Comparison of ENCODE assay signal across 9 cellular contexts in the genomic region with DNA sequence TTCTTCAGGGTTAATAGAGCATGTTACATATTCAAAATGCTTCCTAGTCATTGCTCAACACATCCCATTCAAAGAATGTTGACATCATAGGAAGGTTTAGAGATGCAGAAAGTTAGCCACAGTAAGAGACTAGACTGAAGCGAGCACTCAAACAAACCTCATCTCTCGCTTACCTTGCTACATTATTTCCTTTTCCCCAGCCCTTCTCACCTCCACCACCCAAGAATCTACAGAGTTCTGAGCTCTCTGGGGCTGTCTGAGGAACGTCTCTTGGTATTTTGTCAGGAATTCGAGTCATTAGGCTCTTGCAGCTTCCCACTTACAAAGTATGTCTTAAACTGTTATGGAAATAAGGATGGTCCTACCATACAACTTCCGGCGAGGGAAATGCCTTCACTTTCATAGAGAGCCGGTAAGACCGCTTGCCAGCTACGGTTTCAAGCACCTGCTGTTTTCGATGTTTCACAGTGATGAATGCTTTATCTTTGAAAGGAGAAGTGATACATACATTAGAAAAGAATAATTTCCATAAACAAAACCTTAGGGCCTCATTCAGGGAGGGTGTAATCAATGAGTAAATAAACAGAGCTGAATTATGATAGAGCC.
DNase-seq lines count a peak whose midpoint lies in the region; ATAC-seq and TF ChIP-seq lines count a peak whose summit lies in the region.
"Had no signal": no experiment of that assay in that cellular context is flagged by ENCODE, and none has a peak within 500 bp of the region (broad histone marks: within the 10 kb centered on the region; RNA-seq: fewer than 3 reads in every experiment).

No MANE protein-coding gene starts in this region.

- H3K27ac ChIP-seq in neuronal stem cell (replicated peaks; ENCODE audit: low read length) (no peak overlapping the region), left ventricle myocardium inferior (replicated peaks) (no peak overlapping the region), suprapubic skin (no peak overlapping the region)

- intact Hi-C loops in left ventricle myocardium inferior (cut with micrococcal nuclease) = no loop called here

- H3K27me3 ChIP-seq in neuronal stem cell (ENCODE audit: control insufficient read depth in 3 of 3, insufficient read depth in 3 of 3, low read depth in 1 of 3, low read length in 3 of 3) = no peaks in the 10 kb centered on the region
- no peaks in the 10 kb centered on the region for H3K27me3 ChIP-seq in left ventricle myocardium inferior (ENCODE audit: low read depth)
- H3K27me3 ChIP-seq in suprapubic skin = peaks cover 17% of the 10 kb centered on the region

- H2AFZ ChIP-seq in neuronal stem cell (ENCODE audit: low read length) = peak overlapping the region; percentile 77

- H3K4me2 ChIP-seq in neuronal stem cell (ENCODE audit: insufficient read depth, low read length, poor library complexity, severe bottlenecking) = no peak overlapping the region

- no peak overlapping the region for H4K91ac ChIP-seq in neuronal stem cell (ENCODE audit: low read depth, low read length, poor library complexity)

- TF ChIP-seq POLR2A in GM19099 (IDR thresholded peaks at IDR 0.05; ENCODE audit: extremely low read depth, insufficient read length, low read depth) (peak; percentile 43), suprapubic skin (IDR thresholded peaks at IDR 0.05) (no peak)

- no peak overlapping the region for H3K9ac ChIP-seq in neuronal stem cell (ENCODE audit: low read depth, low read length, poor library complexity)

- H3K9me3 ChIP-seq in neuronal stem cell (replicated peaks in 1 of 2; ENCODE audit: control insufficient read depth in 2 of 2, insufficient read depth in 1 of 2, low read depth in 1 of 2, low read length in 2 of 2) (no peaks in the 10 kb centered on the region), left ventricle myocardium inferior (replicated peaks) (no peaks in the 10 kb centered on the region), suprapubic skin (no peaks in the 10 kb centered on the region)

- no peak overlapping the region for H3K4me3 ChIP-seq in neuronal stem cell (ENCODE audit: low read length in 2 of 2)
- H3K4me3 ChIP-seq in left ventricle myocardium inferior = no peak overlapping the region
- H3K4me3 ChIP-seq in suprapubic skin = no peak overlapping the region

- TF ChIP-seq CTCF in left ventricle myocardium inferior (IDR thresholded peaks at IDR 0.05; ENCODE audit: borderline replicate concordance) (no peak), suprapubic skin (IDR thresholded peaks at IDR 0.05) (no peak)

- no peak overlapping the region for H2BK5ac ChIP-seq in neuronal stem cell (ENCODE audit: low read length)

- no peak overlapping the region for H2BK15ac ChIP-seq in neuronal stem cell (ENCODE audit: low read length)

- no peak overlapping the region for H2BK120ac ChIP-seq in neuronal stem cell (ENCODE audit: low read depth, low read length)

- WGBS in neuronal stem cell (ENCODE audit: extremely low coverage in 2 of 2, insufficient read length in 2 of 2, insufficient replicate concordance in 1 of 2), 2 donors = no CpG with 5 or more reads among the region's 10 CpGs
- 71% methylated on average over 10 of the region's 10 CpGs for WGBS in suprapubic skin

- no peak for TF ChIP-seq EP300 in suprapubic skin (IDR thresholded peaks at IDR 0.05)

- H3K14ac ChIP-seq in neuronal stem cell (ENCODE audit: low read length) = no peak overlapping the region

- H2AK5ac ChIP-seq in neuronal stem cell (ENCODE audit: low read depth, low read length) = no peak overlapping the region

- no peaks in the 10 kb centered on the region for H3K36me3 ChIP-seq in neuronal stem cell (replicated peaks in 1 of 2; ENCODE audit: control insufficient read depth in 2 of 2, insufficient read depth in 2 of 2, low read length in 2 of 2)
- peaks cover 64% of the 10 kb centered on the region for H3K36me3 ChIP-seq in left ventricle myocardium inferior
- H3K36me3 ChIP-seq in suprapubic skin = no peaks in the 10 kb centered on the region

- H3K4me1 ChIP-seq in neuronal stem cell (ENCODE audit: control insufficient read depth in 2 of 2, insufficient read depth in 1 of 2, low read depth in 1 of 2, low read length in 2 of 2) (no peaks in the 10 kb centered on the region), left ventricle myocardium inferior (peaks cover 59% of the 10 kb centered on the region), suprapubic skin (peaks cover 13% of the 10 kb centered on the region)

- H3K23ac ChIP-seq in neuronal stem cell (ENCODE audit: low read depth, low read length, poor library complexity) = no peak overlapping the region

- peak; percentile 14 for DNase-seq in NCI-H1048 (lab: John Stamatoyannopoulos, UW)
- DNase-seq in neuronal stem cell (ENCODE audit: low spot score) = no peak
- DNase-seq in left ventricle myocardium inferior = no peak
- DNase-seq in inferior parietal cortex (ENCODE audit: extremely low spot score) = no peak
- no peak for DNase-seq in Ammon's horn (ENCODE audit: low spot score)
- DNase-seq in suprapubic skin (ENCODE audit: low spot score in 2 of 2) = no peak

- no peak overlapping the region for H3K18ac ChIP-seq in neuronal stem cell (ENCODE audit: low read length)

- H3K79me1 ChIP-seq in neuronal stem cell (ENCODE audit: low read depth, low read length) = no peaks in the 10 kb centered on the region

- H3K4ac ChIP-seq in neuronal stem cell (ENCODE audit: low read length) = no peak overlapping the region

- peak; percentile 96 for ATAC-seq in HG02840 (IDR thresholded peaks at IDR 0.05; ENCODE audit: low FRiP score, unreplicated experiment)
- ATAC-seq: natural killer cell treated with Interleukin-12 subunit alpha and Interleukin-12 subunit beta and Interleukin-15 and Interleukin-18, amount 100 ng/mL, for 72 hours had no signal

- H2BK12ac ChIP-seq in neuronal stem cell (ENCODE audit: low read length) = no peak overlapping the region

- no peak overlapping the region for H4K8ac ChIP-seq in neuronal stem cell (ENCODE audit: low read depth, low read length)
